ENCODE assay signal across 19 cellular contexts in the genomic region with DNA sequence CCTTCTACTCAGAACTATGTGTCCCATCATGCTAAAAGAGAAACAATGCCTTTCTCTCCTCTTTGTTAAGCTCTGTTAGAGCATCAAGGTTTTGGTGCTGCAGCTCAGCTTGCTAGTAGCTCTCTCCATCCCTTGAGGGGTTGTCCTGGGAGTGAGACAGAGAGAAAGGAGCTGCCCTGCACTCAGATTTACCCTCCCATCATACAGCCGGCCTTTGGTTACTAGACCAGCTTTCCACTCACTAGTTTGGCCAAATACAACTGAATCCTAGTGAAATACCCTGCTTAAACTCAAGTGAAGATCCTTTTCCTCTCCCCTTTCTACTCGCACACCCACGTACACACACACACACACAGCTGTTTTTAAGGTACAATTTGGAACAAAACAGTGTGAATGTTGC. TPM values are rescaled to one million over a fixed set of nuclear protein-coding genes. Genes with fewer than 3 reads are reported as not detected.
DNase-seq lines count a peak whose midpoint lies in the region; ATAC-seq and TF ChIP-seq lines count a peak whose summit lies in the region.
"Had no signal": no experiment of that assay in that cellular context is flagged by ENCODE, and none has a peak within 500 bp of the region (broad histone marks: within the 10 kb centered on the region; RNA-seq: fewer than 3 reads in every experiment).

No MANE protein-coding gene starts in this region.

- DNase-seq in SK-N-SH: no peak
- DNase-seq in kidney glomerular epithelial cell (lab: John Stamatoyannopoulos, UW): no peak
- no peak for DNase-seq in NCI-H187 (lab: John Stamatoyannopoulos, UW)
- DNase-seq in NK-92 treated with Interleukin-12 subunit alpha and Interleukin-12 subunit beta, amount 100 ng/mL, for 24 hours (lab: John Stamatoyannopoulos, UW): no peak
- DNase-seq: 8988T; BE2C; CD8-positive, alpha-beta memory T cell; GDM1; NCI-H1105 treated with DMSO at 0.1 percent for 48 hours; NCI-H1694 treated with DMSO at 0.1 percent for 48 hours; NCI-H446; PC-3; SJCRH30 had no signal

- H3K4me3 ChIP-seq in SK-N-SH (ENCODE audit: low read depth in 2 of 2, low read length in 1 of 2): no peak overlapping the region
- H3K4me3 ChIP-seq in ectodermal cell (ENCODE audit: insufficient read depth, low read depth, low read length): no peak overlapping the region
- peak overlapping the region; percentile 81 for H3K4me3 ChIP-seq in neural cell (ENCODE audit: low read length)
- H3K4me3 ChIP-seq: GM12878, SJCRH30 had no signal

- H3K4me2 ChIP-seq in SK-N-SH (no peak overlapping the region), neural cell (ENCODE audit: low read length) (peak overlapping the region; percentile 67)

- H3K27me3 ChIP-seq in SK-N-SH (ENCODE audit: insufficient read depth): no peaks in the 10 kb centered on the region
- no peaks in the 10 kb centered on the region for H3K27me3 ChIP-seq in ectodermal cell (ENCODE audit: control insufficient read depth, insufficient read depth, low read length, poor library complexity, severe bottlenecking)
- H3K27me3 ChIP-seq in neural cell (ENCODE audit: insufficient read depth, low read depth, low read length): no peaks in the 10 kb centered on the region
- H3K27me3 ChIP-seq: BE2C, SJCRH30 had no signal

- H3K79me2 ChIP-seq in SK-N-SH (ENCODE audit: insufficient read depth) (peaks cover 15% of the 10 kb centered on the region), neural cell (replicated peaks; ENCODE audit: insufficient read depth, low read length) (peaks cover 20% of the 10 kb centered on the region)

- peaks cover 0 to 21% of the 10 kb centered on the region in 2 experiments for H3K4me1 ChIP-seq in SK-N-SH (ENCODE audit: control insufficient read depth in 1 of 2, insufficient read depth in 2 of 2, low read depth in 1 of 2, low read length in 1 of 2)
- H3K4me1 ChIP-seq in ectodermal cell (ENCODE audit: control insufficient read depth, insufficient read depth, low read length): peaks cover 18% of the 10 kb centered on the region

- H3K9me3 ChIP-seq in SK-N-SH: no peaks in the 10 kb centered on the region
- H3K9me3 ChIP-seq in ectodermal cell (ENCODE audit: control insufficient read depth, low read length): no peaks in the 10 kb centered on the region
- H3K9me3 ChIP-seq in neural cell (ENCODE audit: low read length): no peaks in the 10 kb centered on the region
- H3K9me3 ChIP-seq: BE2C, SJCRH30 had no signal

- WGBS in SK-N-SH (ENCODE audit: low lambda C conversion rate): 87% methylated on average over 3 of the region's 3 CpGs
- WGBS in ectodermal cell, 2 experiments: 48 to 51% methylated on average over 3 of the region's 3 CpGs

- POLR2A ChIA-PET in SK-N-SH (lab: Yijun Ruan, JAX): no interaction called here

- TF ChIP-seq CTCF in SK-N-SH (IDR thresholded peaks at IDR 0.05) (no peak), neural cell (IDR thresholded peaks at IDR 0.05; ENCODE audit: poor library complexity, severe bottlenecking) (no peak)

- no peak for TF ChIP-seq RAD21 in SK-N-SH (IDR thresholded peaks at IDR 0.05; ENCODE audit: low read length)
- no peak for TF ChIP-seq RAD21 in neural cell (conservative IDR thresholded peaks at IDR 0.05)

- H3K27ac ChIP-seq in SK-N-SH (ENCODE audit: low read depth in 2 of 2, low read length in 1 of 2) (no peak overlapping the region; a peak in 1 of 4 replicates), ectodermal cell (ENCODE audit: insufficient read depth, low read depth, low read length, poor library complexity, severe bottlenecking) (peak overlapping the region; percentile 39), neural cell (ENCODE audit: low read length) (peak overlapping the region; percentile 99)
- H3K27ac ChIP-seq: RWPE1, SJCRH30 had no signal

- H3K9ac ChIP-seq in SK-N-SH: no peak overlapping the region
- H3K9ac ChIP-seq in neural cell (ENCODE audit: low read length): peak overlapping the region; percentile 10

- CTCF ChIA-PET in SK-N-SH (lab: Yijun Ruan, JAX): interaction anchor here (0.5 to 4.5 kb wide), 6 partner anchors 21 to 258 kb away, joined by 3 to 29 read pairs (median 5); no protein-coding TSS in a partner anchor

- TF ChIP-seq EP300 in SK-N-SH (IDR thresholded peaks at IDR 0.05; ENCODE audit: borderline replicate concordance in 1 of 2, low read depth in 1 of 2, low read length in 1 of 2): no peak
- no peak for TF ChIP-seq EP300 in neural cell (conservative IDR thresholded peaks at IDR 0.05; ENCODE audit: poor library complexity, severe bottlenecking)

- no peaks in the 10 kb centered on the region for H3K9me2 ChIP-seq in SK-N-SH
- H3K9me2 ChIP-seq in neural cell (ENCODE audit: insufficient read depth, low read length): no peaks in the 10 kb centered on the region

- no peaks in the 10 kb centered on the region for H3K36me3 ChIP-seq in SK-N-SH (replicated peaks in 1 of 2; ENCODE audit: control insufficient read depth in 1 of 2, insufficient read depth in 2 of 2, low read length in 1 of 2)
- H3K36me3 ChIP-seq in ectodermal cell (ENCODE audit: control insufficient read depth, insufficient read depth, low read length): no peaks in the 10 kb centered on the region
- H3K36me3 ChIP-seq in neural cell (ENCODE audit: insufficient read depth, low read length): no peaks in the 10 kb centered on the region
- H3K36me3 ChIP-seq: BE2C, SJCRH30 had no signal

- H3F3A ChIP-seq in SK-N-SH (replicated peaks; ENCODE audit: insufficient read depth) (peaks cover 6% of the 10 kb centered on the region), neural cell (ENCODE audit: insufficient read depth, low read length, poor library complexity, severe bottlenecking) (peaks cover 5% of the 10 kb centered on the region)

- ATAC-seq in SK-N-SH treated with all-trans-retinoic acid at 6 μM for 48 hours (no peak), GM21619 (IDR thresholded peaks at IDR 0.05; ENCODE audit: unreplicated experiment) (no peak)
- ATAC-seq: GM12878, PC-3 had no signal

- no peaks in the 10 kb centered on the region for H4K20me1 ChIP-seq in SK-N-SH (ENCODE audit: insufficient read depth)
- no peaks in the 10 kb centered on the region for H4K20me1 ChIP-seq in neural cell (ENCODE audit: insufficient read depth)

- H2AFZ ChIP-seq in SK-N-SH (ENCODE audit: low read depth) (no peak overlapping the region), neural cell (ENCODE audit: low read depth, low read length) (peak overlapping the region; percentile 16)

TF ChIP-seq in SK-N-SH treated with all-trans-retinoic acid at 6 μM for 48 hours, 23 proteins besides CTCF, POLR2A, EP300 and RAD21:
- TF ChIP-seq ISL1 (CRISPR knock-in tag; IDR thresholded peaks at IDR 0.05) (no peak), GLIS3 (CRISPR knock-in tag; IDR thresholded peaks at IDR 0.05) (no peak), ZNF70 (CRISPR knock-in tag; IDR thresholded peaks at IDR 0.05) (peak; percentile 94)

TF ChIP-seq in SK-N-SH, 30 proteins besides CTCF, POLR2A, EP300 and RAD21:
- TF ChIP-seq YY1 (IDR thresholded peaks at IDR 0.05; ENCODE audit: low read depth): no peak
- TF ChIP-seq SMC3 (IDR thresholded peaks at IDR 0.05; ENCODE audit: low read depth, low read length): no peak
- TF ChIP-seq FOXM1 (IDR thresholded peaks at IDR 0.05; ENCODE audit: low read depth): no peak
- TF ChIP-seq, protein P1, sequence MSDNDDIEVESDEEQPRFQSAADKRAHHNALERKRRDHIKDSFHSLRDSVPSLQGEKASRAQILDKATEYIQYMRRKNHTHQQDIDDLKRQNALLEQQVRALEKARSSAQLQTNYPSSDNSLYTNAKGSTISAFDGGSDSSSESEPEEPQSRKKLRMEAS (IDR thresholded peaks at IDR 0.05; ENCODE audit: low read depth): no peak

TF ChIP-seq in neural cell, 6 proteins besides CTCF, POLR2A, EP300 and RAD21:
- TF ChIP-seq SMC3 (conservative IDR thresholded peaks at IDR 0.05; ENCODE audit: poor library complexity): no peak

RNA-seq across cellular contexts. Expression of a gene that starts 2.3 kb away (rescaled TPM):
- polyA plus RNA-seq in SK-N-SH (2012; rRNA removed): 31.6 and 46.9 TPM in 2 replicates
- 45.3 and 56.3 TPM in 2 replicates for polyA plus RNA-seq in SK-N-SH (2012; cell fraction: cytosol; rRNA removed)
- 13.8 and 27.9 TPM in 2 replicates for polyA plus RNA-seq in SK-N-SH (2012; cell fraction: nucleus; rRNA removed)
- 43.9 TPM for polyA plus RNA-seq in ectodermal cell (2013, experiment 1 of 4)
- polyA plus RNA-seq in ectodermal cell (2013, experiment 2 of 4): 34.9 TPM
- polyA plus RNA-seq in ectodermal cell (2013, experiment 3 of 4): 34.0 TPM
- polyA plus RNA-seq in ectodermal cell (2013, experiment 4 of 4): 34.1 TPM
- 133 and 134 TPM in 2 replicates for polyA plus RNA-seq in neural cell
- polyA minus RNA-seq in neural cell: 118 and 139 TPM in 2 replicates

Comparison
In these comparisons a context has a peak if more than half of its experiments do, and no peak if none do; other contexts are left out.
1. H3K27ac ChIP-seq: peak in ectodermal cell (single experiment) and neural cell (single experiment); none in SK-N-SH (0 of 2).